In genomic region chr19:48970923-48971395, GRCh38 we compare ENCODE assay signal across 8 cellular contexts. TPM values are rescaled to one million over a fixed set of nuclear protein-coding genes. Genes with fewer than 3 reads are reported as not detected.
DNase-seq lines count a peak whose midpoint lies in the region; ATAC-seq, FAIRE-seq and TF ChIP-seq lines count a peak whose summit lies in the region.

No MANE protein-coding gene starts in this region.

- peak; percentile 92 for TF ChIP-seq CTCF in IMR-90 (conservative IDR thresholded peaks at IDR 0.05; ENCODE audit: low read depth, low read length)
- peak; percentile 96 for TF ChIP-seq CTCF in foreskin fibroblast (IDR thresholded peaks at IDR 0.05; ENCODE audit: low read depth, low read length)
- peak; percentile 79 to 93 (median 82) for TF ChIP-seq CTCF in pancreas (IDR thresholded peaks at IDR 0.05)
- peak; percentile 96 for TF ChIP-seq CTCF in upper lobe of right lung (IDR thresholded peaks at IDR 0.05)

- ATAC-seq in IMR-90 (ENCODE audit: low read depth) (peak; percentile 67), pancreas (peak; percentile 59 to 79 (median 66)), upper lobe of right lung (peak; percentile 82), GM21528 (IDR thresholded peaks at IDR 0.05; ENCODE audit: low FRiP score, unreplicated experiment) (no peak)

- H4K91ac ChIP-seq in IMR-90 (ENCODE audit: insufficient read depth, low read depth, low read length), result no peak overlapping the region

- BruUV-seq in IMR-90 (replicated peaks; lab: Mats Ljungman, UMichigan), result no TSS peak

- 0% methylated on average over 1 of the region's 19 CpGs; no CpG with 5 or more reads in 1 of the 2 experiments for WGBS in IMR-90 (ENCODE audit: extremely low coverage in 2 of 2, insufficient read length in 1 of 2), 2 experiments
- WGBS in pancreas, 2 donors, result 25 to 26% methylated on average over 19 of the region's 19 CpGs

- H2BK20ac ChIP-seq in IMR-90 (ENCODE audit: low read depth, low read length), result no peak overlapping the region

- H2BK15ac ChIP-seq in IMR-90 (ENCODE audit: low read depth, low read length), result no peak overlapping the region

- H3K36me3 ChIP-seq in IMR-90 (ENCODE audit: control insufficient read depth, insufficient read depth, low read length) (peaks cover 41% of the 10 kb centered on the region), pancreas (no peaks in the 10 kb centered on the region), upper lobe of right lung (peaks cover 38% of the 10 kb centered on the region)

- POLR2A ChIA-PET in IMR-90 (lab: Charles Lee; ENCODE audit: unreplicated experiment), result interaction anchor here (0.6 kb wide), 1 partner anchor 354 kb away, joined by 4 read pairs; no protein-coding TSS in a partner anchor

- no peaks in the 10 kb centered on the region; the same call in 1 of the 2 replicates for H3K4me1 ChIP-seq in IMR-90 (ENCODE audit: control insufficient read depth, insufficient read depth, low read length)
- peaks cover 0 to 8% (median 5%) of the 10 kb centered on the region in 3 donors for H3K4me1 ChIP-seq in pancreas
- peaks cover 22% of the 10 kb centered on the region for H3K4me1 ChIP-seq in upper lobe of right lung

- H3K23ac ChIP-seq in IMR-90 (ENCODE audit: low read depth, low read length), result no peak overlapping the region

- in situ Hi-C loops in IMR-90 (cut with MboI; ENCODE audit: low sequenced_read_pairs), result loop anchor here (5.0 kb wide), 1 partner anchor 179 kb away; no protein-coding TSS in a partner anchor

- no peak overlapping the region for H3K14ac ChIP-seq in IMR-90 (replicated peaks; ENCODE audit: low read depth, low read length)

- peak; percentile 81 for DNase-seq in COLO668 (lab: John Stamatoyannopoulos, UW; ENCODE audit: unreplicated experiment)
- peak; percentile 77 for DNase-seq in IMR-90
- DNase-seq in RPMI8226, result peak; percentile 61
- peak; percentile 67 for DNase-seq in activated T-helper 2 cell treated with anti-CD3 and anti-CD28 coated beads, Interferon-gamma antibody, Interleukin-2, Interleukin-4, amounts not matched to agents 10 μg/mL and 5 μg/mL and 100 μg/mL, durations not matched to agents 14 hours and 24 hours and 36 hours (ENCODE audit: low spot score)
- DNase-seq in foreskin fibroblast, result peak; percentile 53 to 89
- DNase-seq in pancreas, result peak in 5 of 6 donors; percentile 71 to 95 (median 76)
- DNase-seq in upper lobe of right lung, result peak; percentile 92

- H3K9me3 ChIP-seq in IMR-90 (ENCODE audit: control insufficient read depth, insufficient read depth, low read length) (no peaks in the 10 kb centered on the region), pancreas (no peaks in the 10 kb centered on the region), upper lobe of right lung (no peaks in the 10 kb centered on the region)

- H2AK5ac ChIP-seq in IMR-90 (ENCODE audit: low read depth, low read length), result 0 out of 2 replicates have a peak overlapping the region, but pooled peaks have one; percentile 44

- no peak overlapping the region for H3K4me2 ChIP-seq in IMR-90 (ENCODE audit: low read depth, low read length)

- no peak overlapping the region for H3K4me3 ChIP-seq in IMR-90 (ENCODE audit: insufficient read depth, low read depth, low read length)
- no peak overlapping the region for H3K4me3 ChIP-seq in foreskin fibroblast (ENCODE audit: low read depth in 1 of 2, low read length in 2 of 2)
- H3K4me3 ChIP-seq in pancreas, result no peak overlapping the region
- H3K4me3 ChIP-seq in upper lobe of right lung, result no peak overlapping the region

- H2BK5ac ChIP-seq in IMR-90 (ENCODE audit: low read depth, low read length, poor library complexity, severe bottlenecking), result no peak overlapping the region

- peaks cover 11% of the 10 kb centered on the region for H3K4me1 Mint-ChIP-seq in activated T-helper 2 cell treated with anti-CD3 and anti-CD28 coated beads, Interferon-gamma antibody, Interleukin-2, Interleukin-4, amounts not matched to agents 10 μg/mL and 5 μg/mL and 100 μg/mL, durations not matched to agents 14 hours and 24 hours and 36 hours (ENCODE audit: low read depth)

- no peaks in the 10 kb centered on the region for H3K27me3 Mint-ChIP-seq in activated T-helper 2 cell treated with anti-CD3 and anti-CD28 coated beads, Interferon-gamma antibody, Interleukin-2, Interleukin-4, amounts not matched to agents 10 μg/mL and 5 μg/mL and 100 μg/mL, durations not matched to agents 14 hours and 24 hours and 36 hours (ENCODE audit: low read depth)

- FAIRE-seq in pancreas (lab: Jason Lieb, UNC), result no peak

- no peak overlapping the region for H3K56ac ChIP-seq in IMR-90 (ENCODE audit: extremely low read depth, insufficient read depth, low read length)

- peaks cover 5% of the 10 kb centered on the region for H3K9me1 ChIP-seq in IMR-90 (ENCODE audit: insufficient read depth, low read length)

- H3K27ac ChIP-seq in IMR-90 (ENCODE audit: insufficient read depth, low read length) (no peak overlapping the region), pancreas (no peak overlapping the region), upper lobe of right lung (no peak overlapping the region)

- CTCF ChIA-PET in IMR-90 (lab: Yijun Ruan, JAX), result interaction anchor here (0.6 to 1.2 kb wide), 12 partner anchors 9 to 326 kb away, joined by 3 to 8 read pairs (median 4); no protein-coding TSS in a partner anchor

- H3K27ac Mint-ChIP-seq in activated T-helper 2 cell treated with anti-CD3 and anti-CD28 coated beads, Interferon-gamma antibody, Interleukin-2, Interleukin-4, amounts not matched to agents 10 μg/mL and 5 μg/mL and 100 μg/mL, durations not matched to agents 14 hours and 24 hours and 36 hours, result no peak overlapping the region

- H2AFZ ChIP-seq in IMR-90 (replicated peaks; ENCODE audit: low read length, poor library complexity), result peak overlapping the region; percentile 54

- H4K5ac ChIP-seq in IMR-90 (ENCODE audit: low read depth, low read length), result no peak overlapping the region

- no peak overlapping the region for H3K9ac ChIP-seq in IMR-90 (ENCODE audit: low read depth, low read length)

- no peak overlapping the region for H3K4ac ChIP-seq in IMR-90 (ENCODE audit: low read depth, low read length)

- H3K9me3 Mint-ChIP-seq in activated T-helper 2 cell treated with anti-CD3 and anti-CD28 coated beads, Interferon-gamma antibody, Interleukin-2, Interleukin-4, amounts not matched to agents 10 μg/mL and 5 μg/mL and 100 μg/mL, durations not matched to agents 14 hours and 24 hours and 36 hours, result no peaks in the 10 kb centered on the region

- H4K8ac ChIP-seq in IMR-90 (ENCODE audit: low read depth in 2 of 2, low read length in 2 of 2), result no peak overlapping the region

- no peak overlapping the region for H2BK120ac ChIP-seq in IMR-90 (ENCODE audit: low read depth, low read length)

- H3K27me3 ChIP-seq in IMR-90 (ENCODE audit: control insufficient read depth, insufficient read depth, low read length) (no peaks in the 10 kb centered on the region), pancreas (no peaks in the 10 kb centered on the region), upper lobe of right lung (no peaks in the 10 kb centered on the region)

- TF ChIP-seq POLR2A in IMR-90 (IDR thresholded peaks at IDR 0.05; ENCODE audit: low read depth, low read length), result peak; percentile 41; the same call in 1 of the 2 replicates

- peaks cover 47% of the 10 kb centered on the region for H3K36me3 Mint-ChIP-seq in activated T-helper 2 cell treated with anti-CD3 and anti-CD28 coated beads, Interferon-gamma antibody, Interleukin-2, Interleukin-4, amounts not matched to agents 10 μg/mL and 5 μg/mL and 100 μg/mL, durations not matched to agents 14 hours and 24 hours and 36 hours (ENCODE audit: low read depth)

- H3K79me1 ChIP-seq in IMR-90 (ENCODE audit: low read depth in 1 of 2, low read length in 2 of 2), result peaks cover 0 to 33% of the 10 kb centered on the region in 2 experiments; a peak in 3 of 4 replicates

- peaks cover 37% of the 10 kb centered on the region for H4K20me1 ChIP-seq in IMR-90 (ENCODE audit: insufficient read depth, low read length)

- no peak overlapping the region for H2AK9ac ChIP-seq in IMR-90 (replicated peaks; ENCODE audit: low read depth, low read length, poor library complexity)

- H3K18ac ChIP-seq in IMR-90 (ENCODE audit: low read depth, low read length), result no peak overlapping the region

- peak; percentile 86 for TF ChIP-seq RAD21 in IMR-90 (IDR thresholded peaks at IDR 0.05; ENCODE audit: low read length)

- dilution Hi-C loops in IMR-90 (cut with HindIII; ENCODE audit: low sequenced_read_pairs, unreplicated experiment), result no loop called here

- H3K4me3 Mint-ChIP-seq in activated T-helper 2 cell treated with anti-CD3 and anti-CD28 coated beads, Interferon-gamma antibody, Interleukin-2, Interleukin-4, amounts not matched to agents 10 μg/mL and 5 μg/mL and 100 μg/mL, durations not matched to agents 14 hours and 24 hours and 36 hours (ENCODE audit: low read depth), result no peak overlapping the region

- intact Hi-C loops in IMR-90 (cut with micrococcal nuclease), result loop anchor here (1.0 to 2.0 kb wide), 2 partner anchors 176 to 183 kb away; no protein-coding TSS in a partner anchor
- intact Hi-C loops in activated T-helper 2 cell treated with anti-CD3 and anti-CD28 coated beads, Interferon-gamma antibody, Interleukin-2, Interleukin-4, amounts not matched to agents 10 μg/mL and 5 μg/mL and 100 μg/mL, durations not matched to agents 14 hours and 24 hours and 36 hours (cut with micrococcal nuclease), result loop anchor here (2.0 kb wide), 1 partner anchor 182 kb away; no protein-coding TSS in a partner anchor
- intact Hi-C loops in pancreas (cut with DNase I), result no loop called here
- intact Hi-C loops in upper lobe of right lung (cut with DNase I), result no loop called here

RNA-seq across cellular contexts. Expression of gene FTL, which starts 5.8 kb away (rescaled TPM):
- total RNA-seq in IMR-90 (2012; rRNA removed) (913 and 1,057 TPM in 2 replicates), pancreas (1,000 to 10,000 TPM in 1 of 6 donors, 100 to 1,000 TPM in 5; 394 to 1,427 (median 690) TPM), upper lobe of right lung (7,346 TPM)
- polyA plus RNA-seq in IMR-90 (2012; rRNA removed) (2,766 and 2,944 TPM in 2 replicates), pancreas (1,000 to 10,000 TPM; 1,427 to 1,473 TPM)
- polyA plus RNA-seq in IMR-90 (2012; cell fraction: cytosol; rRNA removed), result 1,686 and 2,711 TPM in 2 replicates
- 443 and 473 TPM in 2 replicates for polyA plus RNA-seq in IMR-90 (2012; cell fraction: nucleus; rRNA removed; ENCODE audit: low replicate concordance)
- total RNA-seq in activated T-helper 2 cell treated with anti-CD3 and anti-CD28 coated beads, Interferon-gamma antibody, Interleukin-2, Interleukin-4, amounts not matched to agents 10 μg/mL and 5 μg/mL and 100 μg/mL, durations not matched to agents 14 hours and 24 hours and 36 hours, result 646 and 658 TPM in 2 replicates

RNA-seq across cellular contexts. Expression of gene BAX, which starts 16.3 kb away (rescaled TPM):
- total RNA-seq in IMR-90 (2012; rRNA removed) (23.3 and 26.1 TPM in 2 replicates), pancreas (10 to 100 TPM; 20.3 to 41.5 (median 28.0) TPM), upper lobe of right lung (127 TPM)
- polyA plus RNA-seq in IMR-90 (2012; rRNA removed) (169 and 181 TPM in 2 replicates), pancreas (10 to 100 TPM; 43.5 to 48.1 TPM)
- polyA plus RNA-seq in IMR-90 (2012; cell fraction: cytosol; rRNA removed), result 205 and 279 TPM in 2 replicates
- polyA plus RNA-seq in IMR-90 (2012; cell fraction: nucleus; rRNA removed; ENCODE audit: low replicate concordance), result 285 and 331 TPM in 2 replicates
- total RNA-seq in activated T-helper 2 cell treated with anti-CD3 and anti-CD28 coated beads, Interferon-gamma antibody, Interleukin-2, Interleukin-4, amounts not matched to agents 10 μg/mL and 5 μg/mL and 100 μg/mL, durations not matched to agents 14 hours and 24 hours and 36 hours, result 232 and 242 TPM in 2 replicates

RNA-seq across cellular contexts. Expression of gene GYS1, which starts 22.1 kb away (rescaled TPM):
- total RNA-seq in IMR-90 (2012; rRNA removed), result 36.1 and 38.7 TPM in 2 replicates
- polyA plus RNA-seq in IMR-90 (2012; rRNA removed), result 72.2 and 74.8 TPM in 2 replicates
- polyA plus RNA-seq in IMR-90 (2012; cell fraction: cytosol; rRNA removed), result 45.5 and 80.8 TPM in 2 replicates
- 129 and 196 TPM in 2 replicates for polyA plus RNA-seq in IMR-90 (2012; cell fraction: nucleus; rRNA removed; ENCODE audit: low replicate concordance)
- 68.5 and 70.3 TPM in 2 replicates for total RNA-seq in activated T-helper 2 cell treated with anti-CD3 and anti-CD28 coated beads, Interferon-gamma antibody, Interleukin-2, Interleukin-4, amounts not matched to agents 10 μg/mL and 5 μg/mL and 100 μg/mL, durations not matched to agents 14 hours and 24 hours and 36 hours
- 10 to 100 TPM in 4 of 6 donors, 1 to 10 TPM in 2; 7.3 to 14.6 (median 12.2) TPM for total RNA-seq in pancreas
- 10 to 100 TPM; 14.5 to 18.2 TPM for polyA plus RNA-seq in pancreas
- 35.1 TPM for total RNA-seq in upper lobe of right lung

RNA-seq across cellular contexts. Expression of gene RUVBL2, which starts 22.7 kb away (rescaled TPM):
- total RNA-seq in IMR-90 (2012; rRNA removed) (354 and 391 TPM in 2 replicates), pancreas (10 to 100 TPM; 17.0 to 38.0 (median 29.1) TPM), upper lobe of right lung (37.6 TPM)
- polyA plus RNA-seq in IMR-90 (2012; rRNA removed) (196 and 225 TPM in 2 replicates), pancreas (10 to 100 TPM; 43.9 to 44.9 TPM)
- polyA plus RNA-seq in IMR-90 (2012; cell fraction: cytosol; rRNA removed), result 139 and 243 TPM in 2 replicates
- 158 and 323 TPM in 2 replicates for polyA plus RNA-seq in IMR-90 (2012; cell fraction: nucleus; rRNA removed; ENCODE audit: low replicate concordance)
- 160 and 170 TPM in 2 replicates for total RNA-seq in activated T-helper 2 cell treated with anti-CD3 and anti-CD28 coated beads, Interferon-gamma antibody, Interleukin-2, Interleukin-4, amounts not matched to agents 10 μg/mL and 5 μg/mL and 100 μg/mL, durations not matched to agents 14 hours and 24 hours and 36 hours

RNA-seq across cellular contexts. Expression of gene DHDH, which starts 37.5 kb away (rescaled TPM):
- total RNA-seq in IMR-90 (2012; rRNA removed) (0.28 and 0.36 TPM in 2 replicates), pancreas (under 1 TPM in 1 of 6 donors, not detected in 5; 0.28 TPM), upper lobe of right lung (3.0 TPM)
- polyA plus RNA-seq in IMR-90 (2012; rRNA removed) (0.33 and 0.53 TPM in 2 replicates), pancreas (1 to 10 TPM in 1 of 2 donors, under 1 TPM in 1; 0.30 to 1.0 TPM)
- 0.17 and 1.3 TPM in 2 replicates for polyA plus RNA-seq in IMR-90 (2012; cell fraction: cytosol; rRNA removed)
- polyA plus RNA-seq in IMR-90 (2012; cell fraction: nucleus; rRNA removed; ENCODE audit: low replicate concordance), result 0.65 and 0.70 TPM in 2 replicates
- 0.67 TPM in 1 of 2 replicates, not detected in the other for total RNA-seq in activated T-helper 2 cell treated with anti-CD3 and anti-CD28 coated beads, Interferon-gamma antibody, Interleukin-2, Interleukin-4, amounts not matched to agents 10 μg/mL and 5 μg/mL and 100 μg/mL, durations not matched to agents 14 hours and 24 hours and 36 hours

Comparison
In these comparisons a context has a peak if more than half of its experiments do, and no peak if none do; other contexts are left out.
1. intact Hi-C loops: an anchor here in IMR-90 (1.0 to 2.0 kb wide) and activated T-helper 2 cell treated with anti-CD3 and anti-CD28 coated beads, Interferon-gamma antibody, Interleukin-2, Interleukin-4, amounts not matched to agents 10 μg/mL and 5 μg/mL and 100 μg/mL, durations not matched to agents 14 hours and 24 hours and 36 hours (2.0 kb wide); none called in pancreas and upper lobe of right lung.